9 cellular contexts compared by ENCODE assay signal in genomic region chr3:70981252-70981933, GRCh38.
DNase-seq lines count a peak whose midpoint lies in the region; ATAC-seq and TF ChIP-seq lines count a peak whose summit lies in the region.
"Had no signal": no experiment of that assay in that cellular context is flagged by ENCODE, and none has a peak within 500 bp of the region (broad histone marks: within the 10 kb centered on the region; RNA-seq: fewer than 3 reads in every experiment).

No MANE protein-coding gene starts in this region.

- H2AFZ ChIP-seq in PC-3 (ENCODE audit: low read length) (no peak overlapping the region), parathyroid adenoma (no peak overlapping the region), OCI-LY7 (ENCODE audit: low read length) (no peak overlapping the region)

- H3K27me3 ChIP-seq in CD4-positive, alpha-beta memory T cell (ENCODE audit: insufficient read depth, low read length) = no peaks in the 10 kb centered on the region
- H3K27me3 ChIP-seq in PC-3 (ENCODE audit: low read length) = no peaks in the 10 kb centered on the region
- no peaks in the 10 kb centered on the region for H3K27me3 ChIP-seq in esophagus muscularis mucosa
- no peaks in the 10 kb centered on the region for H3K27me3 ChIP-seq in parathyroid adenoma (ENCODE audit: control insufficient read depth, insufficient read depth, low read length)

- intact Hi-C loops in CD4-positive, alpha-beta memory T cell (cut with micrococcal nuclease) = no loop called here
- intact Hi-C loops in PC-3 (cut with micrococcal nuclease) (loop anchor here (5.0 kb wide), 1 partner anchor 179 kb away; no protein-coding TSS in a partner anchor), esophagus muscularis mucosa (cut with DNase I) (no loop called here), OCI-LY7 (cut with micrococcal nuclease; ENCODE audit: unreplicated experiment) (no loop called here)

- no peaks in the 10 kb centered on the region for H3F3A ChIP-seq in PC-3 (ENCODE audit: low read length, unreplicated experiment)

- H3K27ac Mint-ChIP-seq in CD4-positive, alpha-beta memory T cell = peak overlapping the region; percentile 73 to 93 (median 87)

- no peak for TF ChIP-seq POLR2A in esophagus muscularis mucosa (IDR thresholded peaks at IDR 0.05; ENCODE audit: low read depth)

- H3K36me3 ChIP-seq in CD4-positive, alpha-beta memory T cell (ENCODE audit: insufficient read depth, low read length) = peaks cover 34% of the 10 kb centered on the region
- H3K36me3 ChIP-seq in PC-3 (ENCODE audit: low read depth, low read length) = peaks cover 25% of the 10 kb centered on the region
- H3K36me3 ChIP-seq in esophagus muscularis mucosa = peaks cover 19 to 51% (median 23%) of the 10 kb centered on the region in 4 donors
- no peaks in the 10 kb centered on the region for H3K36me3 ChIP-seq in parathyroid adenoma (ENCODE audit: control insufficient read depth, insufficient read depth, low read length)
- H3K36me3 ChIP-seq in OCI-LY7 (ENCODE audit: insufficient read depth, low read length) = peaks cover 53% of the 10 kb centered on the region

- no peak for DNase-seq in CD4-positive, alpha-beta memory T cell
- DNase-seq in PC-3 = no peak
- DNase-seq in esophagus muscularis mucosa (ENCODE audit: extremely low spot score) = no peak
- no peak for DNase-seq in OCI-LY7 (ENCODE audit: low spot score)
- no peak for DNase-seq in NCI-H2107 (lab: John Stamatoyannopoulos, UW)

- TF ChIP-seq CTCF in PC-3 (conservative IDR thresholded peaks at IDR 0.05; ENCODE audit: low read depth, low read length) (no peak), esophagus muscularis mucosa (IDR thresholded peaks at IDR 0.05) (no peak), parathyroid adenoma (IDR thresholded peaks at IDR 0.05) (no peak), OCI-LY7 (conservative IDR thresholded peaks at IDR 0.05; ENCODE audit: low read length) (no peak)

- peak overlapping the region in 6 of 8 donors; percentile 4 to 64 (median 52) for H3K4me3 Mint-ChIP-seq in CD4-positive, alpha-beta memory T cell

- H4K20me1 ChIP-seq in PC-3 (ENCODE audit: low read length) (no peaks in the 10 kb centered on the region), OCI-LY7 (ENCODE audit: insufficient read depth, low read length) (no peaks in the 10 kb centered on the region)

- no peak for TF ChIP-seq EP300 in esophagus muscularis mucosa (IDR thresholded peaks at IDR 0.05)

- H3K27ac ChIP-seq in CD4-positive, alpha-beta memory T cell (ENCODE audit: low read depth, low read length) = no peak overlapping the region
- H3K27ac ChIP-seq in PC-3 (ENCODE audit: low read length) = peak overlapping the region; percentile 92
- H3K27ac ChIP-seq in esophagus muscularis mucosa (replicated peaks in 1 of 4) = peak overlapping the region; percentile 83 to 88 (median 86)
- peak overlapping the region; percentile 86 for H3K27ac ChIP-seq in parathyroid adenoma
- no peak overlapping the region for H3K27ac ChIP-seq in OCI-LY7 (ENCODE audit: low read depth, low read length, poor library complexity, severe bottlenecking)

- H3K4me1 ChIP-seq in CD4-positive, alpha-beta memory T cell (ENCODE audit: insufficient read depth, low read length) = peaks cover 43% of the 10 kb centered on the region
- peaks cover 29% of the 10 kb centered on the region for H3K4me1 ChIP-seq in PC-3 (ENCODE audit: insufficient read depth, low read length)
- H3K4me1 ChIP-seq in esophagus muscularis mucosa = peaks cover 54 to 72% (median 71%) of the 10 kb centered on the region in 4 donors
- peaks cover 6% of the 10 kb centered on the region for H3K4me1 ChIP-seq in parathyroid adenoma
- H3K4me1 ChIP-seq in OCI-LY7 (ENCODE audit: insufficient read depth, low read length, poor library complexity, severe bottlenecking) = no peaks in the 10 kb centered on the region

- no peaks in the 10 kb centered on the region for H3K79me2 ChIP-seq in PC-3 (ENCODE audit: low read length)
- H3K79me2 ChIP-seq in parathyroid adenoma = no peaks in the 10 kb centered on the region
- no peaks in the 10 kb centered on the region for H3K79me2 ChIP-seq in OCI-LY7 (ENCODE audit: insufficient read depth, low read depth, low read length)

- 42% methylated on average over 6 of the region's 6 CpGs for WGBS in esophagus muscularis mucosa

- H3K4me3 ChIP-seq in CD4-positive, alpha-beta memory T cell (ENCODE audit: low read length in 2 of 2) = no peak overlapping the region
- H3K4me3 ChIP-seq in PC-3 (ENCODE audit: low read length) = no peak overlapping the region
- H3K4me3 ChIP-seq in esophagus muscularis mucosa = no peak overlapping the region
- H3K4me3 ChIP-seq in parathyroid adenoma (ENCODE audit: low read depth, low read length) = no peak overlapping the region
- H3K4me3 ChIP-seq in OCI-LY7 (ENCODE audit: low read depth, low read length, poor library complexity, severe bottlenecking) = no peak overlapping the region

- H3K27me3 Mint-ChIP-seq in CD4-positive, alpha-beta memory T cell = no peaks in the 10 kb centered on the region

- H3K4me2 ChIP-seq in PC-3 (ENCODE audit: low read length) = peak overlapping the region; percentile 81; the same call in 1 of the 2 replicates
- peak overlapping the region; percentile 33 for H3K4me2 ChIP-seq in parathyroid adenoma (ENCODE audit: low read length)
- no peak overlapping the region for H3K4me2 ChIP-seq in OCI-LY7 (ENCODE audit: low read length)

- H3K4me1 Mint-ChIP-seq in CD4-positive, alpha-beta memory T cell = peaks cover 50 to 59% (median 54%) of the 10 kb centered on the region in 4 donors

- H3K9me3 ChIP-seq in CD4-positive, alpha-beta memory T cell (ENCODE audit: control insufficient read depth in 1 of 2, low read length in 2 of 2) = no peaks in the 10 kb centered on the region
- H3K9me3 ChIP-seq in PC-3 (ENCODE audit: low read length) = no peaks in the 10 kb centered on the region
- H3K9me3 ChIP-seq in esophagus muscularis mucosa = no peaks in the 10 kb centered on the region
- no peaks in the 10 kb centered on the region for H3K9me3 ChIP-seq in parathyroid adenoma (ENCODE audit: control insufficient read depth, low read length)
- H3K9me3 ChIP-seq in OCI-LY7 (ENCODE audit: low read length) = no peaks in the 10 kb centered on the region

- H3K9me2 ChIP-seq in PC-3 (replicated peaks; ENCODE audit: low read length) = no peaks in the 10 kb centered on the region
- no peaks in the 10 kb centered on the region for H3K9me2 ChIP-seq in OCI-LY7 (ENCODE audit: insufficient read depth, low read length)

- peaks cover 0 to 1% (median 0%) of the 10 kb centered on the region in 8 donors for H3K9me3 Mint-ChIP-seq in CD4-positive, alpha-beta memory T cell

- H3K36me3 Mint-ChIP-seq in CD4-positive, alpha-beta memory T cell = peaks cover 69 to 89% of the 10 kb centered on the region in 2 donors

- CTCF ChIA-PET in CD4-positive, alpha-beta memory T cell (lab: Charles Lee; ENCODE audit: partially characterized antibody) = interaction anchor here (0.7 kb wide), 1 partner anchor 91 kb away, joined by 3 read pairs; no protein-coding TSS in a partner anchor
- CTCF ChIA-PET in PC-3 (lab: Charles Lee) (no interaction called here), OCI-LY7 (lab: Charles Lee; ENCODE audit: unreplicated experiment) (no interaction called here)

- BruUV-seq in PC-3 (replicated peaks; lab: Mats Ljungman, UMichigan) (no TSS peak), OCI-LY7 (replicated peaks; lab: Mats Ljungman, UMichigan) (no TSS peak)

- no peak for ATAC-seq in PC-3
- ATAC-seq in HG03196 (IDR thresholded peaks at IDR 0.05; ENCODE audit: unreplicated experiment) = no peak
- ATAC-seq in GM19324 (IDR thresholded peaks at IDR 0.05; ENCODE audit: low FRiP score, unreplicated experiment) = no peak
- ATAC-seq: Panc1 had no signal

- POLR2A ChIA-PET in CD4-positive, alpha-beta memory T cell (lab: Charles Lee; ENCODE audit: partially characterized antibody) = interaction anchor here (0.6 to 1.8 kb wide), 2 partner anchors 9 kb away, joined by 4 to 5 read pairs; no protein-coding TSS in a partner anchor
- POLR2A ChIA-PET in PC-3 (lab: Charles Lee; ENCODE audit: unreplicated experiment) (no interaction called here), OCI-LY7 (lab: Charles Lee) (interaction anchor here (0.6 kb wide), 1 partner anchor 171 kb away, joined by 5 read pairs; no protein-coding TSS in a partner anchor)

- peak overlapping the region; percentile 74 for H3K9ac ChIP-seq in PC-3 (ENCODE audit: low read length)
- H3K9ac ChIP-seq in parathyroid adenoma = no peak overlapping the region

Comparison
In these comparisons a context has a peak if more than half of its experiments do, and no peak if none do; other contexts are left out.
1. H3K27ac ChIP-seq: peak in PC-3 (single experiment), esophagus muscularis mucosa (4 of 4) and parathyroid adenoma (single experiment); none in CD4-positive, alpha-beta memory T cell (single experiment) and OCI-LY7 (single experiment).